In the genomic region with DNA sequence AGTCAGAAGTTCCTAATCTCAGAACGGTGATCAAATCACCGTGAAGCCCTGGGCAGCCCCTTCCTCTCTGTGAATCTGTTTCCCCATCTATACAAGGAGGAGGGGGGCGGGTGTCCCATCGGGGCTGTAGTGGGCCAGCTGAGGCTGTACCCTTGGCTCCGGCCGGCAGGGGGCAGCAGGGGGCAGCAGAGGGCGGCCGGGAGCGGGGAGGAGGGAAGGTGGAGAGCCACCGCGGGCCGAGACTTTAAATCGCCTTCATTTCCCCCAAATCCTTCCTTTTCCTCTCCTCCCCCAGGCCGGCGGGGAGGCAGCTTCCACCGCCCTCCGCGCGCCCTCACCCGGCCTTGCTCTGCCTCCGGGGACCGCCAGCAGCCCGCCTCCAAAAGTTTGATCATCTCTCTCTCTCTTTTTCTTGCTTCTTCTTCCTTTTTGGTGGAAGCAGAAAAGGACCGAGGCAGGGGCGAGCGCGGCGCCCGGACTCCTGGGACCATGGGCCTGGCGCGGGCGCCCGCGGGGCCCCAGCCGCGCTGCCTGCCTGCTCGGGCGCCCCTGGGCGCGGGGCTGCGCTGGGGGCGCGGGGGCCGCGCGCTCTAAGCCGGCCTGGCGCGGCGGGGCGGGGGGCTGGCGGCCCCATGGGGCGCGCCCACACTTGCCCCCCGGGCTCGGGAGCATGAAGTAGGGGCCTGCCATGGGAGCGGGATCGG, we compare ENCODE assay signal across 8 cellular contexts. TPM values are rescaled to one million over a fixed set of nuclear protein-coding genes. Genes with fewer than 3 reads are reported as not detected.
DNase-seq lines count a peak whose midpoint lies in the region; ATAC-seq and TF ChIP-seq lines count a peak whose summit lies in the region.

A gene (plus strand): TSS at position 275 of the 704 bp plus-strand sequence. CDS start 414 bp downstream, at position 689.

- H3K18ac ChIP-seq in trophoblast cell (ENCODE audit: low read length): peak within 1 kb of the TSS; percentile 83

- H2BK120ac ChIP-seq in trophoblast cell (ENCODE audit: insufficient read depth, low read length, poor library complexity): peak within 1 kb of the TSS; percentile 75

- H3K9me3 ChIP-seq in adipocyte (ENCODE audit: control insufficient read depth, low read length): no peaks in the 10 kb centered on the region
- H3K9me3 ChIP-seq in trophoblast cell (ENCODE audit: insufficient read depth, low read depth, low read length): peaks cover 3% of the 10 kb centered on the region
- no peaks in the 10 kb centered on the region for H3K9me3 ChIP-seq in tibial artery

- no CpG with 5 or more reads among the region's 58 CpGs for WGBS in trophoblast cell (ENCODE audit: extremely low coverage, insufficient coverage, insufficient read length)

- H3K27ac ChIP-seq in trophoblast cell (ENCODE audit: low read depth, low read length) (peak within 1 kb of the TSS; percentile 76), tibial artery (peak within 1 kb of the TSS; percentile 79 to 88)

- peaks cover 27% of the 10 kb centered on the region for H3K4me1 ChIP-seq in adipocyte (ENCODE audit: control insufficient read depth, insufficient read depth, low read length)
- H3K4me1 ChIP-seq in trophoblast cell (ENCODE audit: control insufficient read depth in 1 of 2, insufficient read depth in 2 of 2, low read length in 2 of 2): peaks cover 24 to 34% of the 10 kb centered on the region in 2 experiments
- H3K4me1 ChIP-seq in tibial artery: peaks cover 0 to 42% (median 33%) of the 10 kb centered on the region in 4 donors

- H4K12ac ChIP-seq in trophoblast cell (ENCODE audit: low read depth, low read length): peak within 1 kb of the TSS; percentile 69

- H3K27me3 ChIP-seq in adipocyte (replicated peaks; ENCODE audit: control insufficient read depth, insufficient read depth, low read length) (peaks cover 13% of the 10 kb centered on the region), trophoblast cell (ENCODE audit: insufficient read depth, low read length) (peaks cover 17% of the 10 kb centered on the region), tibial artery (peaks cover 0 to 32% of the 10 kb centered on the region in 2 donors)

- H3K4me3 ChIP-seq in adipocyte (ENCODE audit: low read length): peak within 1 kb of the TSS; percentile 88
- H3K4me3 ChIP-seq in trophoblast cell (ENCODE audit: low read depth, low read length): peak within 1 kb of the TSS; percentile 77
- peak within 1 kb of the TSS; percentile 57 to 72 for H3K4me3 ChIP-seq in tibial artery

- DNase-seq in Caki2 (ENCODE audit: low read depth) (peak; percentile 69), SW 1271 (lab: John Stamatoyannopoulos, UW) (peak; percentile 11 to 79), adipocyte (ENCODE audit: low read depth) (peak; percentile 96), cardiac septum (ENCODE audit: low spot score) (peak; percentile 90), trophoblast cell (peak; percentile 75 to 90), tibial artery (peak; percentile 81 to 88)

- in situ Hi-C loops in Caki2 (cut with HindIII; ENCODE audit: low pct_unique_long_range_greater_than_20kb, low sequenced_read_pairs): no loop called here

- H3K9ac ChIP-seq in adipocyte (ENCODE audit: low read length): peak within 1 kb of the TSS; percentile 85
- H3K9ac ChIP-seq in trophoblast cell (ENCODE audit: low read length): peak within 1 kb of the TSS; percentile 81

- H2BK12ac ChIP-seq in trophoblast cell (ENCODE audit: low read length): peak within 1 kb of the TSS; percentile 58

- no peaks in the 10 kb centered on the region for H3K36me3 ChIP-seq in adipocyte (ENCODE audit: control insufficient read depth, insufficient read depth, low read length, severe bottlenecking)
- peaks cover 0 to 5% of the 10 kb centered on the region in 2 experiments for H3K36me3 ChIP-seq in trophoblast cell (ENCODE audit: control insufficient read depth in 1 of 2, insufficient read depth in 2 of 2, low read length in 2 of 2)
- no peaks in the 10 kb centered on the region for H3K36me3 ChIP-seq in tibial artery

- H3K79me1 ChIP-seq in trophoblast cell (ENCODE audit: low read length): peaks cover 10% of the 10 kb centered on the region

- peaks cover 7% of the 10 kb centered on the region for H3K79me2 ChIP-seq in trophoblast cell (ENCODE audit: control insufficient read depth, insufficient read depth, low read length, poor library complexity)

- peak within 1 kb of the TSS; percentile 72 for H3K4ac ChIP-seq in trophoblast cell (ENCODE audit: low read depth, low read length)

- peak within 1 kb of the TSS; percentile 83 for H3K4me2 ChIP-seq in trophoblast cell (ENCODE audit: low read length)

- H2BK5ac ChIP-seq in trophoblast cell (ENCODE audit: low read depth, low read length, poor library complexity): peak within 1 kb of the TSS; percentile 66

- intact Hi-C loops in cardiac septum (cut with DNase I) (loop anchor here (2.0 to 5.0 kb wide), 4 partner anchors 52 to 135 kb away; no protein-coding TSS in a partner anchor), tibial artery (cut with DNase I; ENCODE audit: low total_unique reads) (loop anchor here (2.0 to 5.0 kb wide), 2 partner anchors 92 to 137 kb away; no protein-coding TSS in a partner anchor)

- H3K23ac ChIP-seq in trophoblast cell (ENCODE audit: low read length): no peak within 1 kb of the TSS

- H4K91ac ChIP-seq in trophoblast cell (ENCODE audit: low read depth, low read length): peak within 1 kb of the TSS; percentile 95

- peak; percentile 95 for TF ChIP-seq CTCF in LNCAP (IDR thresholded peaks at IDR 0.05)
- peak; percentile 96 to 98 for TF ChIP-seq CTCF in tibial artery (IDR thresholded peaks at IDR 0.05)

- peak within 1 kb of the TSS; percentile 31 for H2AFZ ChIP-seq in trophoblast cell (ENCODE audit: insufficient read depth, low read length, poor library complexity)

- peak; percentile 88 for ATAC-seq in GM21576 (IDR thresholded peaks at IDR 0.05; ENCODE audit: unreplicated experiment)

- peak within 1 kb of the TSS; percentile 81 for H3K14ac ChIP-seq in trophoblast cell (ENCODE audit: low read length)

- H2AK5ac ChIP-seq in trophoblast cell (ENCODE audit: low read length): no peak within 1 kb of the TSS

- H4K8ac ChIP-seq in trophoblast cell (ENCODE audit: low read depth, low read length): peak within 1 kb of the TSS; percentile 77

RNA-seq across cellular contexts. Expression of the gene that starts here (rescaled TPM):
- total RNA-seq in Caki2 (2014; rRNA removed; shearing (Covaris generic); ENCODE audit: low replicate concordance): 3.1 and 3.4 TPM in 2 replicates
- total RNA-seq in cardiac septum: 12.8 TPM
- polyA plus RNA-seq in trophoblast cell (2013): 38.6 and 39.3 TPM in 2 replicates

Comparison
In these comparisons a context has a peak if more than half of its experiments do, and no peak if none do; other contexts are left out.
1. Peak in every context shown above with its lines: DNase-seq, ATAC-seq, H3K4me3 ChIP-seq and H3K27ac ChIP-seq.
2. DNase-seq: peak in every context shown above with its lines; median percentile 96 in adipocyte; 90 in cardiac septum; 84 in tibial artery; 82 in trophoblast cell; 69 in Caki2; 45 in SW 1271.